ENCODE assay signal across 8 cellular contexts in the genomic region with DNA sequence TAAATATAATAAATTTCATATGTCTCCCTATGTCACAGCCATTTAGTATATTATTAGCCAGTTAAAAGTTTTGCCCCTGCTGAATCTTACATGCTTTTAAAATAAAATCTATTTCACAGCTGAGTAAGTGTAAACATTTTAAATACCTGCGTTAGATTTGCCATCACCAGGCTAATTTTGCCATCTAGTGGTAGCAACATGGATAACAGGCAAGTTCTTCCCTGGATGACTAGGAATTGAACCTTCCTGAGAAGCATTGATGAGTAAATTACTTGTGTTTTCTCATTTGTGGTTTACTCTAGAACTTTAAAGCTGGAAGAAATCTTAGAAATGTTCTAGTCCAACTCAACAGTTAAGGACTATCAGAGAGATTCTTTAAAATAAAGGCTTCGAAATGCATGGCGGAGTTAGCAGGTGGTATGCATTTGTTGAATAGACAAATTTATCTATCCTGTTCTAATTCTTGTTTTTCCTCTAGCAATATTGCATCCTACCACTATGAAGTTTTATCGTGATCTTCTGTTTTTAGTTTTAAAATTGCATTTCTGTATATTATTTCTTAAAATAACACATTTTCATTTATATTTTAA. TPM values are rescaled to one million over a fixed set of nuclear protein-coding genes. Genes with fewer than 3 reads are reported as not detected.
A peak's percentile ranks its signal among the peaks of the same experiment; 100 is the strongest.
DNase-seq lines count a peak whose midpoint lies in the region; ATAC-seq and TF ChIP-seq lines count a peak whose summit lies in the region.

No MANE protein-coding gene starts in this region.

- no peaks in the 10 kb centered on the region for H3K9me3 ChIP-seq in body of pancreas
- H3K9me3 ChIP-seq in vagina = no peaks in the 10 kb centered on the region

- intact Hi-C loops in body of pancreas (cut with DNase I) (loop anchor here (5.0 kb wide), 2 partner anchors 98 to 293 kb away; no protein-coding TSS in a partner anchor), left colon (cut with DNase I, micrococcal nuclease) (loop anchor here (5.0 to 10.0 kb wide), 3 partner anchors 98 to 293 kb away; no protein-coding TSS in a partner anchor), vagina (cut with DNase I) (loop anchor here (10.0 kb wide), 2 partner anchors 100 to 290 kb away; no protein-coding TSS in a partner anchor)

- ATAC-seq in HG02852 (IDR thresholded peaks at IDR 0.05; ENCODE audit: unreplicated experiment) (peak; percentile 60), body of pancreas (peak; percentile 54), left colon (peak; percentile 55), GM18873 (IDR thresholded peaks at IDR 0.05; ENCODE audit: low FRiP score, unreplicated experiment) (no peak)

- peak; percentile 74 for TF ChIP-seq CTCF in GM06990 (IDR thresholded peaks at IDR 0.05; ENCODE audit: insufficient read depth, low read length, poor library complexity, severe bottlenecking)
- peak; percentile 33 to 89 (median 75) for TF ChIP-seq CTCF in body of pancreas (IDR thresholded peaks at IDR 0.05)
- TF ChIP-seq CTCF in vagina (IDR thresholded peaks at IDR 0.05) = peak in 2 of 3 experiments; percentile 59 to 63

- no peaks in the 10 kb centered on the region for H3K36me3 ChIP-seq in GM06990 (ENCODE audit: control insufficient read depth, insufficient read depth, low read length)
- H3K36me3 ChIP-seq in body of pancreas (replicated peaks in 1 of 2; ENCODE audit: insufficient read depth in 1 of 2, low read depth in 2 of 2) = no peaks in the 10 kb centered on the region
- H3K36me3 ChIP-seq in vagina = no peaks in the 10 kb centered on the region

- peaks cover 11% of the 10 kb centered on the region for H3K4me1 ChIP-seq in body of pancreas
- H3K4me1 ChIP-seq in vagina = peaks cover 12% of the 10 kb centered on the region

- peak; percentile 58 to 73 for DNase-seq in AML-193 (lab: John Stamatoyannopoulos, UW)
- no peak for DNase-seq in GM06990 (ENCODE audit: extremely low read depth, insufficient read length)
- peak; percentile 44 to 58 for DNase-seq in NCI-H446 (lab: John Stamatoyannopoulos, UW)
- DNase-seq in body of pancreas = peak; percentile 15 to 53 (median 33)
- no peak for DNase-seq in left colon
- no peak for DNase-seq in vagina (ENCODE audit: extremely low spot score in 2 of 2)

- WGBS in body of pancreas, 2 donors = 13 to 22% methylated on average over 4 of the region's 4 CpGs

- H3K27ac ChIP-seq in body of pancreas (no peak overlapping the region), vagina (no peak overlapping the region)

- H3K27me3 ChIP-seq in GM06990 (replicated peaks; ENCODE audit: control insufficient read depth, insufficient read depth, low read length) = no peaks in the 10 kb centered on the region; the same call in 1 of the 2 replicates
- no peaks in the 10 kb centered on the region for H3K27me3 ChIP-seq in body of pancreas
- H3K27me3 ChIP-seq in vagina = no peaks in the 10 kb centered on the region

- TF ChIP-seq POLR2A in body of pancreas (IDR thresholded peaks at IDR 0.05) (no peak), vagina (IDR thresholded peaks at IDR 0.05) (no peak)

- H3K4me3 ChIP-seq in GM06990 (replicated peaks; ENCODE audit: low read depth, low read length) (no peak overlapping the region), body of pancreas (no peak overlapping the region), vagina (no peak overlapping the region)

RNA-seq across cellular contexts. Expression of a gene that starts 2.6 kb away (rescaled TPM):
- under 1 TPM in 1 of 2 donors, not detected in 1; 0.78 TPM for total RNA-seq in body of pancreas
- total RNA-seq in left colon = not detected
- total RNA-seq in vagina = not detected

Comparison
In these comparisons a context has a peak if more than half of its experiments do, and no peak if none do; other contexts are left out.
1. DNase-seq: peak in AML-193 (2 of 2), NCI-H446 (2 of 2) and body of pancreas (4 of 4); none in GM06990 (single experiment), left colon (0 of 2) and vagina (0 of 2).
2. Peak in every context shown above with its lines, with median percentiles within 50 percentile points of each other: CTCF ChIP-seq.